8 cellular contexts compared by ENCODE assay signal in the genomic region with DNA sequence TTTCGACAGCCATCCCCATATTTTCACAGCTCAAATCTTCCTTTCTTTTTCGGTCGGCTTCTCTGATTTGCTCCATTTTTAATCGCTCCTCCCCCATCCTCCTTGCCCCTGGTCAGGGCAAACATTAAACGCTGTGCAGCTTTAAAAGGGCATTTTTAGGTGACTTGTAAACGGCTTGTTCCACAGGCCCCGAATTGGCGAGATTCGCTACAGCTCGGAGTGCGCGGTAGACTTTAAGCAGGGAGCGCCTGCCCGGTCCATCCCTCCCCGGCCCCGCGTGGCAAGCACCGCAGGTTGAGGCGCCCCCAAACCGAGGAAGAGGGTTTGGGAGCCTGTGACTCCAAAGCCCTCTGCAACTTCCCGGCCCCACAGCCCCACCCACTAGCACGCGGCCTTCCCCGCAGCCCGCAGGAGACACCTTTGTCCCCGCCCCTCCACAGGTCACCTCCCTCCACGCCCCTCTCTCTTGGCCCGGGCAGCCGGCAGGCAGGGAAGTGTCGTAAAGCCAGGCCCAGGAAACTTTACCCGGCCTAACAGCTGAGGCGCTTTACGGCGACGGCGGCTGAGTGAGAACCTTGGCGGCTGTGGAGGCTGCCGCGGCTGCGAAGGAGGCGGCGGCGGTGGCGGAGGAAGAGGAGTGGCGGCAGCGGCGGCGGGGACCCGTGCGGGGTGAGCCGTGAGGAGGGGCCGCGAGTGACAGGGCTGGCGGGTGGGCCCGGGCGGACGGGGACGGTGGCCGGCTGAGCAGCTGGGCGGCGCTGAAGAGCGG. TPM values are rescaled to one million over a fixed set of nuclear protein-coding genes. Genes with fewer than 3 reads are reported as not detected.
DNase-seq lines count a peak whose midpoint lies in the region; ATAC-seq and TF ChIP-seq lines count a peak whose summit lies in the region.

A gene (plus strand): TSS at position 550 of the 769 bp plus-strand sequence. CDS start 372 bp downstream, outside the sequence.

- intact Hi-C loops in adrenal gland (cut with DNase I) (no loop called here), left cardiac atrium (cut with DNase I) (no loop called here), posterior vena cava (cut with DNase I) (no loop called here)

- no peaks in the 10 kb centered on the region for H3K9me3 ChIP-seq in adrenal gland (replicated peaks in 1 of 3)
- no peaks in the 10 kb centered on the region for H3K9me3 ChIP-seq in upper lobe of left lung

- no peaks in the 10 kb centered on the region for H3K9me3 Mint-ChIP-seq in T-cell

- peaks cover 4% of the 10 kb centered on the region for H3K36me3 Mint-ChIP-seq in T-cell

- H3K36me3 ChIP-seq in adrenal gland (replicated peaks in 1 of 2) (no peaks in the 10 kb centered on the region), upper lobe of left lung (no peaks in the 10 kb centered on the region)

- TF ChIP-seq CTCF in GM13976 (IDR thresholded peaks at IDR 0.05; ENCODE audit: borderline replicate concordance, control extremely low read depth, extremely low read depth, insufficient read depth, missing control alignments) (no peak), adrenal gland (IDR thresholded peaks at IDR 0.05) (no peak), upper lobe of left lung (IDR thresholded peaks at IDR 0.05) (no peak)

- H3K27ac Mint-ChIP-seq in T-cell, result peak within 1 kb of the TSS; percentile 96

- TF ChIP-seq EP300 in upper lobe of left lung (IDR thresholded peaks at IDR 0.05), result no peak

- peak within 1 kb of the TSS; percentile 88 to 96 (median 94) for H3K4me3 Mint-ChIP-seq in T-cell

- H3K27me3 ChIP-seq in adrenal gland (no peaks in the 10 kb centered on the region), upper lobe of left lung (no peaks in the 10 kb centered on the region)

- H3K27ac ChIP-seq in adrenal gland (peak within 1 kb of the TSS; percentile 51 to 91 (median 87)), upper lobe of left lung (peak within 1 kb of the TSS; percentile 81 to 91 (median 90))

- H3K4me3 ChIP-seq in adrenal gland (peak within 1 kb of the TSS; percentile 59 to 88 (median 82)), upper lobe of left lung (peak within 1 kb of the TSS; percentile 55 to 93 (median 75))

- no peaks in the 10 kb centered on the region for H3K27me3 Mint-ChIP-seq in T-cell

- DNase-seq in GM13976 (ENCODE audit: low spot score) (peak; percentile 93), NCI-H1436 (lab: John Stamatoyannopoulos, UW) (peak; percentile 93), T-cell (peak; percentile 83 to 96 (median 93)), adrenal gland (peak; percentile 89 to 95 (median 94)), left cardiac atrium (peak; percentile 96), posterior vena cava (ENCODE audit: low spot score) (peak; percentile 97), upper lobe of left lung (peak; percentile 94 to 96)

- H3K4me1 ChIP-seq in adrenal gland (replicated peaks in 1 of 2) (peaks cover 18 to 43% of the 10 kb centered on the region in 2 donors), upper lobe of left lung (peaks cover 25 to 34% (median 25%) of the 10 kb centered on the region in 4 donors)

- TF ChIP-seq POLR2A in adrenal gland (IDR thresholded peaks at IDR 0.05) (peak; percentile 30 to 87), upper lobe of left lung (IDR thresholded peaks at IDR 0.05) (peak in 1 of 4 donors; percentile 80)

- POLR2A ChIA-PET in T-cell (lab: Charles Lee), result interaction anchor here (0.6 kb wide), 3 partner anchors 121 to 884 kb away, joined by 3 to 4 read pairs (median 3); a partner anchor contains a TSS

- ATAC-seq in HG02840 (IDR thresholded peaks at IDR 0.05; ENCODE audit: low FRiP score, unreplicated experiment) (peak; percentile 80), T-cell (replicated peaks in 1 of 4) (peak; percentile 86 to 91 (median 90)), left cardiac atrium (peak; percentile 95 to 98), upper lobe of left lung (ENCODE audit: low FRiP score in 2 of 2) (peak; percentile 97 to 98)

- 0 to 1% (median 1%) methylated on average over 21 to 62 of the region's 62 CpGs for WGBS in adrenal gland, 4 donors
- WGBS in upper lobe of left lung, 2 donors, result 1% methylated on average over 41 to 53 of the region's 62 CpGs

- CTCF ChIA-PET in T-cell (lab: Charles Lee), result interaction anchor here in 1 of 2 donors (0.6 to 1.3 kb wide), 4 partner anchors 10 to 812 kb away, joined by 3 to 7 read pairs (median 3); a partner anchor contains a TSS

- H3K4me1 Mint-ChIP-seq in T-cell, result peaks cover 45 to 48% (median 46%) of the 10 kb centered on the region in 3 donors

- in situ Hi-C loops in GM13976 (cut with MboI; ENCODE audit: low sequenced_read_pairs, unreplicated experiment), result no loop called here

RNA-seq across cellular contexts. Expression of the gene that starts here (rescaled TPM):
- total RNA-seq in T-cell, result 10 to 100 TPM; 13.6 to 21.2 (median 16.2) TPM
- 10 to 100 TPM in 7 of 8 donors, 1 to 10 TPM in 1; 8.9 to 22.0 (median 15.3) TPM for total RNA-seq in adrenal gland
- polyA plus RNA-seq in adrenal gland, result 10 to 100 TPM in 1 of 3 donors, 1 to 10 TPM in 2; 1.9 to 16.0 (median 2.6) TPM
- total RNA-seq in left cardiac atrium, result 10 to 100 TPM; 17.1 to 22.6 TPM
- 10 to 100 TPM; 19.8 to 22.3 TPM for total RNA-seq in posterior vena cava
- total RNA-seq in upper lobe of left lung, result 10 to 100 TPM in 4 of 6 donors, 1 to 10 TPM in 2; 3.0 to 23.9 (median 10.0) TPM

Comparison
In these comparisons a context has a peak if more than half of its experiments do, and no peak if none do; other contexts are left out.
1. Peak in every context shown above with its lines: DNase-seq, ATAC-seq, H3K4me3 ChIP-seq and H3K27ac ChIP-seq.